ENCODE assay signal across 17 cellular contexts in the genomic region with DNA sequence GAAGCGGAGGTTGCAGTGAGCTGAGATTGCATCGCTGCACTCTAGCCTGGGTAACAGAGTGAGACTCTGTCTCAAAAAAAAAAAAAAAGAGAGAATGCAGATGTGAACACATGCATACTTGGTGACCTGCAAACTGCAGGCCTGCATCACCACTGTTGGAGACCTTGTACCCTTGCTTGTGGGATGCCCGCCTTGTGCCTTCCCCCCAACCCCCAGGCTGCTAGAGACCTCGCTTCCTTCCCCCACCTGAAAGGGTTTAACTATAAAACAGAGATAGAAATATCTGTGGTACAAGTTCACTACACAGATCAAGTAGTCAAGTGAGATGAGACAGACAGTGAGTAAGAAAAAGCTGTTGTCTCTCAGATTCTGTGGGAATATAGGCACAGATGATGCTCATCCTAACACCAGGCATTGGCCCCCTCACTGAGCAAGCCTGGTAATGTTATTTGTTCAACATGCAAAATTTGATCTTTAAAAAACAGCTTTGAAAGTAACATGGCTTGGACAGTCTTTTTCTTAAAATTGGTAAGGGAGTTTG. TPM values are rescaled to one million over a fixed set of nuclear protein-coding genes. Genes with fewer than 3 reads are reported as not detected.
DNase-seq lines count a peak whose midpoint lies in the region; ATAC-seq lines count a peak whose summit lies in the region.
"Had no signal": no experiment of that assay in that cellular context is flagged by ENCODE, and none has a peak within 500 bp of the region (broad histone marks: within the 10 kb centered on the region; RNA-seq: fewer than 3 reads in every experiment).

No MANE protein-coding gene starts in this region.

- 79% methylated on average over 3 of the region's 4 CpGs for WGBS in HUES64

- H3K9me3 Mint-ChIP-seq in CD8-positive, alpha-beta memory T cell = no peaks in the 10 kb centered on the region
- no peaks in the 10 kb centered on the region for H3K9me3 Mint-ChIP-seq in activated T-helper 2 cell treated with anti-CD3 and anti-CD28 coated beads, Interferon-gamma antibody, Interleukin-2, Interleukin-4, amounts not matched to agents 10 μg/mL and 5 μg/mL and 100 μg/mL, durations not matched to agents 14 hours and 24 hours and 36 hours
- H3K9me3 Mint-ChIP-seq in naive thymus-derived CD8-positive, alpha-beta T cell = peaks cover 0 to 2% (median 0%) of the 10 kb centered on the region in 9 donors
- no peaks in the 10 kb centered on the region for H3K9me3 Mint-ChIP-seq in activated T-helper 1 cell treated with anti-CD3 and anti-CD28 coated beads, Interleukin-12 subunit alpha, Interleukin-12 subunit beta, Interleukin-2, Interleukin-4 antibody, amounts not matched to agents 30 ng/mL and 10 ng/mL and 1 ng/mL, durations not matched to agents 14 hours and 24 hours and 36 hours

- H3K36me3 ChIP-seq in CD8-positive, alpha-beta memory T cell (ENCODE audit: insufficient read depth, low read length) = no peaks in the 10 kb centered on the region
- H3K36me3 ChIP-seq in HUES64 (ENCODE audit: insufficient read depth, low read length) = no peaks in the 10 kb centered on the region
- H3K36me3 ChIP-seq: brain microvascular endothelial cell, Peyer's patch, right lobe of liver, suprapubic skin had no signal

- POLR2A ChIA-PET in CD8-positive, alpha-beta memory T cell (lab: Charles Lee) = no interaction called here
- POLR2A ChIA-PET in naive thymus-derived CD8-positive, alpha-beta T cell (lab: Charles Lee) = interaction anchor here (0.7 kb wide), 3 partner anchors 9 to 548 kb away, joined by 3 read pairs; partner anchors contain the start of gene ADSL

- ATAC-seq in naive thymus-derived CD8-positive, alpha-beta T cell = peak; percentile 60 to 67
- ATAC-seq: HepG2 had no signal

- no peak overlapping the region for H3K4me3 Mint-ChIP-seq in CD8-positive, alpha-beta memory T cell
- H3K4me3 Mint-ChIP-seq in activated T-helper 2 cell treated with anti-CD3 and anti-CD28 coated beads, Interferon-gamma antibody, Interleukin-2, Interleukin-4, amounts not matched to agents 10 μg/mL and 5 μg/mL and 100 μg/mL, durations not matched to agents 14 hours and 24 hours and 36 hours (ENCODE audit: low read depth) = no peak overlapping the region
- H3K4me3 Mint-ChIP-seq in naive thymus-derived CD8-positive, alpha-beta T cell = peak overlapping the region in 9 of 10 donors; percentile 23 to 76 (median 51)
- no peak overlapping the region for H3K4me3 Mint-ChIP-seq in activated T-helper 1 cell treated with anti-CD3 and anti-CD28 coated beads, Interleukin-12 subunit alpha, Interleukin-12 subunit beta, Interleukin-2, Interleukin-4 antibody, amounts not matched to agents 30 ng/mL and 10 ng/mL and 1 ng/mL, durations not matched to agents 14 hours and 24 hours and 36 hours

- no peaks in the 10 kb centered on the region for H3K27me3 ChIP-seq in CD8-positive, alpha-beta memory T cell (ENCODE audit: insufficient read depth, low read length, poor library complexity, severe bottlenecking)
- H3K27me3 ChIP-seq in HUES64 (ENCODE audit: insufficient read depth, low read length) = no peaks in the 10 kb centered on the region
- H3K27me3 ChIP-seq: brain microvascular endothelial cell, Peyer's patch, right lobe of liver, suprapubic skin had no signal

- no peaks in the 10 kb centered on the region for H3K27me3 Mint-ChIP-seq in CD8-positive, alpha-beta memory T cell
- no peaks in the 10 kb centered on the region for H3K27me3 Mint-ChIP-seq in activated T-helper 2 cell treated with anti-CD3 and anti-CD28 coated beads, Interferon-gamma antibody, Interleukin-2, Interleukin-4, amounts not matched to agents 10 μg/mL and 5 μg/mL and 100 μg/mL, durations not matched to agents 14 hours and 24 hours and 36 hours (ENCODE audit: low read depth)
- H3K27me3 Mint-ChIP-seq in naive thymus-derived CD8-positive, alpha-beta T cell = no peaks in the 10 kb centered on the region
- no peaks in the 10 kb centered on the region for H3K27me3 Mint-ChIP-seq in activated T-helper 1 cell treated with anti-CD3 and anti-CD28 coated beads, Interleukin-12 subunit alpha, Interleukin-12 subunit beta, Interleukin-2, Interleukin-4 antibody, amounts not matched to agents 30 ng/mL and 10 ng/mL and 1 ng/mL, durations not matched to agents 14 hours and 24 hours and 36 hours (ENCODE audit: insufficient read depth)

- peak in 1 of 5 donors; percentile 26 for DNase-seq in CD8-positive, alpha-beta memory T cell
- no peak for DNase-seq in activated T-helper 2 cell treated with anti-CD3 and anti-CD28 coated beads, Interferon-gamma antibody, Interleukin-2, Interleukin-4, amounts not matched to agents 10 μg/mL and 5 μg/mL and 100 μg/mL, durations not matched to agents 14 hours and 24 hours and 36 hours (ENCODE audit: low spot score)
- peak in 1 of 10 donors; percentile 24 for DNase-seq in naive thymus-derived CD8-positive, alpha-beta T cell
- no peak for DNase-seq in activated T-helper 1 cell treated with anti-CD3 and anti-CD28 coated beads, Interleukin-12 subunit alpha, Interleukin-12 subunit beta, Interleukin-2, Interleukin-4 antibody, amounts not matched to agents 30 ng/mL and 10 ng/mL and 1 ng/mL, durations not matched to agents 14 hours and 24 hours and 36 hours (ENCODE audit: low spot score)
- DNase-seq in COR-L47 (lab: John Stamatoyannopoulos, UW) (no peak), D341Med (ENCODE audit: low spot score) (no peak)
- DNase-seq: brain microvascular endothelial cell; effector memory CD4-positive, alpha-beta T cell; foreskin fibroblast; NCI-H146; NCI-H524 treated with DMSO at 0.1 percent for 48 hours; Peyer's patch; right lobe of liver; T1000 had no signal

- CTCF ChIA-PET in CD8-positive, alpha-beta memory T cell (lab: Charles Lee) = interaction anchor here (0.7 to 1.5 kb wide), 3 partner anchors 10 to 76 kb away, joined by 3 read pairs; no protein-coding TSS in a partner anchor

- H3K27ac ChIP-seq in CD8-positive, alpha-beta memory T cell (ENCODE audit: low read depth, low read length) = no peak overlapping the region
- peak overlapping the region; percentile 89; the same call in 1 of the 2 replicates for H3K27ac ChIP-seq in HUES64 (ENCODE audit: low read depth, low read length)
- H3K27ac ChIP-seq: brain microvascular endothelial cell, right lobe of liver, suprapubic skin had no signal

- no peak overlapping the region; the same call in 1 of the 2 replicates for H3K9ac ChIP-seq in HUES64 (ENCODE audit: low read depth, low read length)

- peaks cover 0 to 26% (median 0%) of the 10 kb centered on the region in 3 donors for H3K36me3 Mint-ChIP-seq in CD8-positive, alpha-beta memory T cell
- peaks cover 10% of the 10 kb centered on the region for H3K36me3 Mint-ChIP-seq in activated T-helper 2 cell treated with anti-CD3 and anti-CD28 coated beads, Interferon-gamma antibody, Interleukin-2, Interleukin-4, amounts not matched to agents 10 μg/mL and 5 μg/mL and 100 μg/mL, durations not matched to agents 14 hours and 24 hours and 36 hours (ENCODE audit: low read depth)
- H3K36me3 Mint-ChIP-seq in naive thymus-derived CD8-positive, alpha-beta T cell = peaks cover 0 to 10% (median 2%) of the 10 kb centered on the region in 3 donors
- peaks cover 1% of the 10 kb centered on the region for H3K36me3 Mint-ChIP-seq in activated T-helper 1 cell treated with anti-CD3 and anti-CD28 coated beads, Interleukin-12 subunit alpha, Interleukin-12 subunit beta, Interleukin-2, Interleukin-4 antibody, amounts not matched to agents 30 ng/mL and 10 ng/mL and 1 ng/mL, durations not matched to agents 14 hours and 24 hours and 36 hours (ENCODE audit: low read depth)

- H3K27ac Mint-ChIP-seq in CD8-positive, alpha-beta memory T cell = peak overlapping the region; percentile 29 to 81 (median 60)
- peak overlapping the region; percentile 54 for H3K27ac Mint-ChIP-seq in activated T-helper 2 cell treated with anti-CD3 and anti-CD28 coated beads, Interferon-gamma antibody, Interleukin-2, Interleukin-4, amounts not matched to agents 10 μg/mL and 5 μg/mL and 100 μg/mL, durations not matched to agents 14 hours and 24 hours and 36 hours
- peak overlapping the region; percentile 60 to 93 (median 81) for H3K27ac Mint-ChIP-seq in naive thymus-derived CD8-positive, alpha-beta T cell
- no peak overlapping the region for H3K27ac Mint-ChIP-seq in activated T-helper 1 cell treated with anti-CD3 and anti-CD28 coated beads, Interleukin-12 subunit alpha, Interleukin-12 subunit beta, Interleukin-2, Interleukin-4 antibody, amounts not matched to agents 30 ng/mL and 10 ng/mL and 1 ng/mL, durations not matched to agents 14 hours and 24 hours and 36 hours

- no peak overlapping the region for H3K4me3 ChIP-seq in CD8-positive, alpha-beta memory T cell (ENCODE audit: low read length)
- H3K4me3 ChIP-seq in HUES64 (ENCODE audit: low read length) = no peak overlapping the region; the same call in 1 of the 2 replicates
- H3K4me3 ChIP-seq: Peyer's patch, right lobe of liver, suprapubic skin had no signal

- H3K4me1 Mint-ChIP-seq in CD8-positive, alpha-beta memory T cell = peaks cover 63 to 87% (median 72%) of the 10 kb centered on the region in 3 donors
- peaks cover 49% of the 10 kb centered on the region for H3K4me1 Mint-ChIP-seq in activated T-helper 2 cell treated with anti-CD3 and anti-CD28 coated beads, Interferon-gamma antibody, Interleukin-2, Interleukin-4, amounts not matched to agents 10 μg/mL and 5 μg/mL and 100 μg/mL, durations not matched to agents 14 hours and 24 hours and 36 hours (ENCODE audit: low read depth)
- peaks cover 39 to 74% (median 71%) of the 10 kb centered on the region in 4 donors for H3K4me1 Mint-ChIP-seq in naive thymus-derived CD8-positive, alpha-beta T cell
- peaks cover 60% of the 10 kb centered on the region for H3K4me1 Mint-ChIP-seq in activated T-helper 1 cell treated with anti-CD3 and anti-CD28 coated beads, Interleukin-12 subunit alpha, Interleukin-12 subunit beta, Interleukin-2, Interleukin-4 antibody, amounts not matched to agents 30 ng/mL and 10 ng/mL and 1 ng/mL, durations not matched to agents 14 hours and 24 hours and 36 hours (ENCODE audit: low read depth)

- intact Hi-C loops in activated T-helper 2 cell treated with anti-CD3 and anti-CD28 coated beads, Interferon-gamma antibody, Interleukin-2, Interleukin-4, amounts not matched to agents 10 μg/mL and 5 μg/mL and 100 μg/mL, durations not matched to agents 14 hours and 24 hours and 36 hours (cut with micrococcal nuclease) = no loop called here
- intact Hi-C loops in activated T-helper 1 cell treated with anti-CD3 and anti-CD28 coated beads, Interleukin-12 subunit alpha, Interleukin-12 subunit beta, Interleukin-2, Interleukin-4 antibody, amounts not matched to agents 30 ng/mL and 10 ng/mL and 1 ng/mL, durations not matched to agents 14 hours and 24 hours and 36 hours (cut with micrococcal nuclease) = no loop called here

- H3K4me1 ChIP-seq in CD8-positive, alpha-beta memory T cell (ENCODE audit: insufficient read depth, low read length) = peaks cover 53% of the 10 kb centered on the region
- peaks cover 45% of the 10 kb centered on the region for H3K4me1 ChIP-seq in HUES64 (ENCODE audit: insufficient read depth, low read length)

- H3K9me3 ChIP-seq in CD8-positive, alpha-beta memory T cell (ENCODE audit: low read length) = no peaks in the 10 kb centered on the region
- H3K9me3 ChIP-seq in HUES64 (ENCODE audit: insufficient read depth, low read depth, low read length) = no peaks in the 10 kb centered on the region
- H3K9me3 ChIP-seq: Peyer's patch, right lobe of liver, suprapubic skin had no signal

RNA-seq across cellular contexts. Expression of gene TNRC6B, which starts 32.3 kb away (rescaled TPM):
- total RNA-seq in CD8-positive, alpha-beta memory T cell = 10 to 100 TPM; 32.8 to 37.8 TPM
- 109 TPM for polyA plus RNA-seq in CD8-positive, alpha-beta memory T cell
- polyA plus RNA-seq in HUES64 (2013, experiment 1 of 2) = 14.5 TPM
- polyA plus RNA-seq in HUES64 (2013, experiment 2 of 2) = 15.8 TPM
- total RNA-seq in activated T-helper 2 cell treated with anti-CD3 and anti-CD28 coated beads, Interferon-gamma antibody, Interleukin-2, Interleukin-4, amounts not matched to agents 10 μg/mL and 5 μg/mL and 100 μg/mL, durations not matched to agents 14 hours and 24 hours and 36 hours = 28.0 and 34.1 TPM in 2 replicates
- total RNA-seq in naive thymus-derived CD8-positive, alpha-beta T cell = 100 to 1,000 TPM; 134 to 142 TPM
- polyA plus RNA-seq in naive thymus-derived CD8-positive, alpha-beta T cell = 100 to 1,000 TPM in 2 of 3 donors, 10 to 100 TPM in 1; 67.3 to 116 (median 115) TPM
- 26.2 and 30.9 TPM in 2 replicates for total RNA-seq in activated T-helper 1 cell treated with anti-CD3 and anti-CD28 coated beads, Interleukin-12 subunit alpha, Interleukin-12 subunit beta, Interleukin-2, Interleukin-4 antibody, amounts not matched to agents 30 ng/mL and 10 ng/mL and 1 ng/mL, durations not matched to agents 14 hours and 24 hours and 36 hours

Comparison
In these comparisons a context has a peak if more than half of its experiments do, and no peak if none do; other contexts are left out.
1. H3K4me3 Mint-ChIP-seq: peak in naive thymus-derived CD8-positive, alpha-beta T cell (9 of 10); none in CD8-positive, alpha-beta memory T cell (0 of 7), activated T-helper 2 cell treated with anti-CD3 and anti-CD28 coated beads, Interferon-gamma antibody, Interleukin-2, Interleukin-4, amounts not matched to agents 10 μg/mL and 5 μg/mL and 100 μg/mL, durations not matched to agents 14 hours and 24 hours and 36 hours (single experiment) and activated T-helper 1 cell treated with anti-CD3 and anti-CD28 coated beads, Interleukin-12 subunit alpha, Interleukin-12 subunit beta, Interleukin-2, Interleukin-4 antibody, amounts not matched to agents 30 ng/mL and 10 ng/mL and 1 ng/mL, durations not matched to agents 14 hours and 24 hours and 36 hours (single experiment).